Comparison of ENCODE assay signal across 1 cellular context in the genomic region with DNA sequence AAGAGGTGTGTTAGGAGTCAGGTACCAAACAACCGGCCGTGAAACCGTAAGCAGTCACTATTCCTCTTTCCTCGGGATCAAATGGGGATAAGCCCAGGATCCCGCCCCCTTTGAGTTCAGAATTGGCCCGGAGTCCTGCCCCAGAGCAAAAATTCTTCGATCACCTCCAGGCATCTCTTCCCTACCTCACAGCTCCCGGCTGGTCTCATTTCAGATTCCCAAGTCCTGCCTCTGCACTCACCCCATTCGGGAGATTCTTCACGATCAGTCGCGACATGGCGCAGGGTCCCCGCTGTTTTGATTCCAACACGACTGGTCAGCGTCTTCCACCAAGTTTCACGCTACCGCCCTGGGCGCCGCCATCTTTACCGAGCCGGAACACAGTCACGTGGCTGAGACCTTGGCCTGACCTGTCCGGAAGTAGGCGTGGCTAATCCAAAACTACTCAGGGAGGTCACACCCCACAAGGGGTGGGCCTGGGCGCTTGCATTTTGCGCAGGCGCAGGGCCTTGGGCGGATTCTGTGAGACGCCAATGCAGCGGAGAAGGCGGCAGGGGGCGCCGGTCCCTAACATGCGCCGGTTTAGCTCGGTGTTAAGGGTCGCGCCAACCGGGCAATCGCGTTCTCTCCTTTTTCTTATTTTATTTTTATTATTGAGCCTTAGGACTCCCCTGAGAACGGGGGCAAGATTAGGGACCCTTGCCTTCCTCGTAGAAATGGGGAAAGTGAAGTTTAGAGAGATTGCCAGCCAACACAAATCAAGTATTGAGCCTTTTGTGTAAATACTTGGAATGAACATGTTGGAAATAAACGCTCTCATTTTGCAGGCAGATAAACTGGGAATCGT.
TF ChIP-seq lines count a peak whose summit lies in the region.

A gene with protein sequence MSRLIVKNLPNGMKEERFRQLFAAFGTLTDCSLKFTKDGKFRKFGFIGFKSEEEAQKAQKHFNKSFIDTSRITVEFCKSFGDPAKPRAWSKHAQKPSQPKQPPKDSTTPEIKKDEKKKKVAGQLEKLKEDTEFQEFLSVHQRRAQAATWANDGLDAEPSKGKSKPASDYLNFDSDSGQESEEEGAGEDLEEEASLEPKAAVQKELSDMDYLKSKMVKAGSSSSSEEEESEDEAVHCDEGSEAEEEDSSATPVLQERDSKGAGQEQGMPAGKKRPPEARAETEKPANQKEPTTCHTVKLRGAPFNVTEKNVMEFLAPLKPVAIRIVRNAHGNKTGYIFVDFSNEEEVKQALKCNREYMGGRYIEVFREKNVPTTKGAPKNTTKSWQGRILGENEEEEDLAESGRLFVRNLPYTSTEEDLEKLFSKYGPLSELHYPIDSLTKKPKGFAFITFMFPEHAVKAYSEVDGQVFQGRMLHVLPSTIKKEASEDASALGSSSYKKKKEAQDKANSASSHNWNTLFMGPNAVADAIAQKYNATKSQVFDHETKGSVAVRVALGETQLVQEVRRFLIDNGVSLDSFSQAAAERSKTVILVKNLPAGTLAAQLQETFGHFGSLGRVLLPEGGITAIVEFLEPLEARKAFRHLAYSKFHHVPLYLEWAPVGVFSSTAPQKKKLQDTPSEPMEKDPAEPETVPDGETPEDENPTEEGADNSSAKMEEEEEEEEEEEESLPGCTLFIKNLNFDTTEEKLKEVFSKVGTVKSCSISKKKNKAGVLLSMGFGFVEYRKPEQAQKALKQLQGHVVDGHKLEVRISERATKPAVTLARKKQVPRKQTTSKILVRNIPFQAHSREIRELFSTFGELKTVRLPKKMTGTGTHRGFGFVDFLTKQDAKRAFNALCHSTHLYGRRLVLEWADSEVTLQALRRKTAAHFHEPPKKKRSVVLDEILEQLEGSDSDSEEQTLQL (minus strand): TSS at position 375 of the 847 bp plus-strand sequence. CDS start 98 bp downstream, at position 277.

TF ChIP-seq in HepG2, 621 proteins besides CTCF, POLR2A, EP300 and RAD21 (continued from another document and continues in another):
- peak; percentile 54; the same call in 1 of the 2 replicates for TF ChIP-seq ZNF709 (CRISPR knock-in tag; IDR thresholded peaks at IDR 0.05)
- TF ChIP-seq KDM5A (IDR thresholded peaks at IDR 0.05; ENCODE audit: borderline replicate concordance, low read length): peak; percentile 99
- TF ChIP-seq, protein P1, sequence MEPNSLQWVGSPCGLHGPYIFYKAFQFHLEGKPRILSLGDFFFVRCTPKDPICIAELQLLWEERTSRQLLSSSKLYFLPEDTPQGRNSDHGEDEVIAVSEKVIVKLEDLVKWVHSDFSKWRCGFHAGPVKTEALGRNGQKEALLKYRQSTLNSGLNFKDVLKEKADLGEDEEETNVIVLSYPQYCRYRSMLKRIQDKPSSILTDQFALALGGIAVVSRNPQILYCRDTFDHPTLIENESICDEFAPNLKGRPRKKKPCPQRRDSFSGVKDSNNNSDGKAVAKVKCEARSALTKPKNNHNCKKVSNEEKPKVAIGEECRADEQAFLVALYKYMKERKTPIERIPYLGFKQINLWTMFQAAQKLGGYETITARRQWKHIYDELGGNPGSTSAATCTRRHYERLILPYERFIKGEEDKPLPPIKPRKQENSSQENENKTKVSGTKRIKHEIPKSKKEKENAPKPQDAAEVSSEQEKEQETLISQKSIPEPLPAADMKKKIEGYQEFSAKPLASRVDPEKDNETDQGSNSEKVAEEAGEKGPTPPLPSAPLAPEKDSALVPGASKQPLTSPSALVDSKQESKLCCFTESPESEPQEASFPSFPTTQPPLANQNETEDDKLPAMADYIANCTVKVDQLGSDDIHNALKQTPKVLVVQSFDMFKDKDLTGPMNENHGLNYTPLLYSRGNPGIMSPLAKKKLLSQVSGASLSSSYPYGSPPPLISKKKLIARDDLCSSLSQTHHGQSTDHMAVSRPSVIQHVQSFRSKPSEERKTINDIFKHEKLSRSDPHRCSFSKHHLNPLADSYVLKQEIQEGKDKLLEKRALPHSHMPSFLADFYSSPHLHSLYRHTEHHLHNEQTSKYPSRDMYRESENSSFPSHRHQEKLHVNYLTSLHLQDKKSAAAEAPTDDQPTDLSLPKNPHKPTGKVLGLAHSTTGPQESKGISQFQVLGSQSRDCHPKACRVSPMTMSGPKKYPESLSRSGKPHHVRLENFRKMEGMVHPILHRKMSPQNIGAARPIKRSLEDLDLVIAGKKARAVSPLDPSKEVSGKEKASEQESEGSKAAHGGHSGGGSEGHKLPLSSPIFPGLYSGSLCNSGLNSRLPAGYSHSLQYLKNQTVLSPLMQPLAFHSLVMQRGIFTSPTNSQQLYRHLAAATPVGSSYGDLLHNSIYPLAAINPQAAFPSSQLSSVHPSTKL (CRISPR knock-in tag; IDR thresholded peaks at IDR 0.05): peak; percentile 59
- no peak for TF ChIP-seq ZBTB14 (CRISPR knock-in tag; IDR thresholded peaks at IDR 0.05)
- peak; percentile 95 for TF ChIP-seq ETV5 (CRISPR knock-in tag; IDR thresholded peaks at IDR 0.05; ENCODE audit: borderline replicate concordance)
- TF ChIP-seq ZNF101 (CRISPR knock-in tag; IDR thresholded peaks at IDR 0.05; ENCODE audit: borderline replicate concordance, low read depth): no peak
- TF ChIP-seq, protein P2, sequence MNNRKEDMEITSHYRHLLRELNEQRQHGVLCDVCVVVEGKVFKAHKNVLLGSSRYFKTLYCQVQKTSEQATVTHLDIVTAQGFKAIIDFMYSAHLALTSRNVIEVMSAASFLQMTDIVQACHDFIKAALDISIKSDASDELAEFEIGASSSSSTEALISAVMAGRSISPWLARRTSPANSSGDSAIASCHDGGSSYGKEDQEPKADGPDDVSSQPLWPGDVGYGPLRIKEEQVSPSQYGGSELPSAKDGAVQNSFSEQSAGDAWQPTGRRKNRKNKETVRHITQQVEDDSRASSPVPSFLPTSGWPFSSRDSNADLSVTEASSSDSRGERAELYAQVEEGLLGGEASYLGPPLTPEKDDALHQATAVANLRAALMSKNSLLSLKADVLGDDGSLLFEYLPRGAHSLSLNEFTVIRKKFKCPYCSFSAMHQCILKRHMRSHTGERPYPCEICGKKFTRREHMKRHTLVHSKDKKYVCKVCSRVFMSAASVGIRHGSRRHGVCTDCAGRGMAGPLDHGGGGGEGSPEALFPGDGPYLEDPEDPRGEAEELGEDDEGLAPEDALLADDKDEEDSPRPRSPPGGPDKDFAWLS (CRISPR knock-in tag; IDR thresholded peaks at IDR 0.05; ENCODE audit: borderline replicate concordance): no peak
- TF ChIP-seq, protein P3, sequence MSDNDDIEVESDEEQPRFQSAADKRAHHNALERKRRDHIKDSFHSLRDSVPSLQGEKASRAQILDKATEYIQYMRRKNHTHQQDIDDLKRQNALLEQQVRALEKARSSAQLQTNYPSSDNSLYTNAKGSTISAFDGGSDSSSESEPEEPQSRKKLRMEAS (IDR thresholded peaks at IDR 0.05): peak; percentile 95
- TF ChIP-seq HBP1 (CRISPR knock-in tag; IDR thresholded peaks at IDR 0.05; ENCODE audit: low read depth): 0 out of 2 replicates have a peak, but pooled peaks have one; percentile 87
- TF ChIP-seq POGZ (CRISPR knock-in tag; IDR thresholded peaks at IDR 0.05): peak; percentile 63; the same call in 1 of the 2 replicates
- 0 out of 2 replicates have a peak, but pooled peaks have one; percentile 23 for TF ChIP-seq ZBTB33 (CRISPR knock-in tag; IDR thresholded peaks at IDR 0.05)
- 0 out of 2 replicates have a peak, but pooled peaks have one; percentile 70 for TF ChIP-seq TOE1 (CRISPR knock-in tag; IDR thresholded peaks at IDR 0.05)
- TF ChIP-seq RARA (CRISPR knock-in tag; IDR thresholded peaks at IDR 0.05): peak; percentile 72
- TF ChIP-seq ZNF768 (CRISPR knock-in tag; IDR thresholded peaks at IDR 0.05): 0 out of 2 replicates have a peak, but pooled peaks have one; percentile 24
- TF ChIP-seq ARNTL (CRISPR knock-in tag; IDR thresholded peaks at IDR 0.05): peak; percentile 90
- no peak for TF ChIP-seq MBD4 (IDR thresholded peaks at IDR 0.05; ENCODE audit: borderline replicate concordance, low read length)
- TF ChIP-seq DR1 (CRISPR knock-in tag; IDR thresholded peaks at IDR 0.05): peak; percentile 53; the same call in 1 of the 2 replicates
- peak; percentile 78; the same call in 1 of the 2 replicates for TF ChIP-seq SMAD1 (CRISPR knock-in tag; IDR thresholded peaks at IDR 0.05; ENCODE audit: borderline replicate concordance, low read depth)
- peak; percentile 85; the same call in 1 of the 2 replicates for TF ChIP-seq ZNF598 (CRISPR knock-in tag; IDR thresholded peaks at IDR 0.05; ENCODE audit: borderline replicate concordance)
- TF ChIP-seq ZNF556 (CRISPR knock-in tag; IDR thresholded peaks at IDR 0.05; ENCODE audit: borderline replicate concordance): peak; percentile 50; the same call in 1 of the 2 replicates
- TF ChIP-seq PHF21A (CRISPR knock-in tag; IDR thresholded peaks at IDR 0.05): peak; percentile 29; the same call in 1 of the 2 replicates
- peak; percentile 13; the same call in 1 of the 2 replicates for TF ChIP-seq SOX5 (CRISPR knock-in tag; IDR thresholded peaks at IDR 0.05; ENCODE audit: borderline replicate concordance)
- no peak for TF ChIP-seq NAIF1 (CRISPR knock-in tag; IDR thresholded peaks at IDR 0.05; ENCODE audit: borderline replicate concordance)
- no peak for TF ChIP-seq KLF13 (CRISPR knock-in tag; IDR thresholded peaks at IDR 0.05)
- TF ChIP-seq MED13 (CRISPR knock-in tag; IDR thresholded peaks at IDR 0.05): no peak
- no peak for TF ChIP-seq BRF2 (CRISPR knock-in tag; IDR thresholded peaks at IDR 0.05)
- TF ChIP-seq HNF1B (CRISPR knock-in tag; IDR thresholded peaks at IDR 0.05): 0 out of 2 replicates have a peak, but pooled peaks have one; percentile 23
